19 cellular contexts compared by ENCODE assay signal in the genomic region with DNA sequence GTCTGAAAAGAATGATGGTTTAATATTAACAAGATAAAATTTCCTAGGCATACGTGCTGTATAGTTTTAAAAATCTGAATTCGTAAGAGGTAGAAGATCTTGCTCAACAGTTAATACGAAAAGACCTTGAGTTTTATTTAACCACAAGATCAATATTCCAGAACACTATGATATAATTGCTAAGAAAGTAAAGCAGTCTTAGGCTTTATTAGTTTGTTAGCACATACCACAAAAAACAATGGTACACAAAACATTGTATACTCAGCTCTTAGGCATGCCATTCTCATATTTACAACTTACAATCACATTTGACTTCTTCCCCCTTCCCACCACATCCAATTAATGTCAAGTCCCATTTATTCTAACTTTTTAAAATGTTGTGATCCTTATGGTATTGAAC. TPM values are rescaled to one million over a fixed set of nuclear protein-coding genes. Genes with fewer than 3 reads are reported as not detected.
DNase-seq lines count a peak whose midpoint lies in the region; ATAC-seq, FAIRE-seq and TF ChIP-seq lines count a peak whose summit lies in the region.
"Had no signal": no experiment of that assay in that cellular context is flagged by ENCODE, and none has a peak within 500 bp of the region (broad histone marks: within the 10 kb centered on the region; RNA-seq: fewer than 3 reads in every experiment).

No MANE protein-coding gene starts in this region.

- H3K9me3 Mint-ChIP-seq in endothelial cell (ENCODE audit: unreplicated experiment) (no peaks in the 10 kb centered on the region), osteocyte (ENCODE audit: unreplicated experiment) (no peaks in the 10 kb centered on the region)
- H3K9me3 Mint-ChIP-seq in activated T-cell treated with anti-CD3 and anti-CD28 coated beads, Interleukin-2, amount 50 U/mL, for 72 hours, result no peaks in the 10 kb centered on the region
- H3K9me3 Mint-ChIP-seq: CD4-positive, alpha-beta memory T cell had no signal

- H3K4me3 ChIP-seq in PC-3 (ENCODE audit: low read length), result no peak overlapping the region
- H3K4me3 ChIP-seq in pancreas, result no peak overlapping the region

- H3K4me1 Mint-ChIP-seq in endothelial cell (ENCODE audit: unreplicated experiment) (no peaks in the 10 kb centered on the region), osteocyte (ENCODE audit: unreplicated experiment) (no peaks in the 10 kb centered on the region)
- H3K4me1 Mint-ChIP-seq in activated T-cell treated with anti-CD3 and anti-CD28 coated beads, Interleukin-2, amount 50 U/mL, for 72 hours (ENCODE audit: low read depth), result no peaks in the 10 kb centered on the region
- H3K4me1 Mint-ChIP-seq: CD4-positive, alpha-beta memory T cell had no signal

- BruUV-seq in PC-3 (replicated peaks; lab: Mats Ljungman, UMichigan), result no TSS peak

- H3K27me3 Mint-ChIP-seq in endothelial cell (ENCODE audit: unreplicated experiment) (no peaks in the 10 kb centered on the region), osteocyte (ENCODE audit: unreplicated experiment) (no peaks in the 10 kb centered on the region)
- no peaks in the 10 kb centered on the region for H3K27me3 Mint-ChIP-seq in activated T-cell treated with anti-CD3 and anti-CD28 coated beads, Interleukin-2, amount 50 U/mL, for 72 hours (ENCODE audit: low read depth)

- H3K4me1 ChIP-seq in PC-3 (ENCODE audit: insufficient read depth, low read length) (peaks cover 13% of the 10 kb centered on the region), pancreas (peaks cover 14 to 32% (median 26%) of the 10 kb centered on the region in 3 donors)

- FAIRE-seq in pancreas (lab: Jason Lieb, UNC), result no peak
- FAIRE-seq: G401.6, GM12892 had no signal

- H3K4me2 ChIP-seq in PC-3 (ENCODE audit: low read length), result peak overlapping the region; percentile 16; the same call in 1 of the 2 replicates

- H3K27ac ChIP-seq in PC-3 (ENCODE audit: low read length) (peak overlapping the region; percentile 52), VCaP (peak overlapping the region; percentile 88), pancreas (peak overlapping the region in 2 of 4 donors; percentile 12 to 64)

- H3K27me3 ChIP-seq in PC-3 (ENCODE audit: low read length) (no peaks in the 10 kb centered on the region), pancreas (no peaks in the 10 kb centered on the region)

- CTCF ChIA-PET in PC-3 (lab: Charles Lee), result no interaction called here

- H3K36me3 Mint-ChIP-seq in endothelial cell (ENCODE audit: low read depth, unreplicated experiment) (no peaks in the 10 kb centered on the region), osteocyte (ENCODE audit: unreplicated experiment) (no peaks in the 10 kb centered on the region)
- no peaks in the 10 kb centered on the region for H3K36me3 Mint-ChIP-seq in activated T-cell treated with anti-CD3 and anti-CD28 coated beads, Interleukin-2, amount 50 U/mL, for 72 hours (ENCODE audit: insufficient read depth in 2 of 2)
- H3K36me3 Mint-ChIP-seq: CD4-positive, alpha-beta memory T cell had no signal

- DNase-seq in EH (ENCODE audit: low read depth) (peak; percentile 21), PC-3 (peak; percentile 54), pancreas (no peak), endothelial cell (ENCODE audit: low spot score) (no peak), osteocyte (ENCODE audit: extremely low spot score, unreplicated experiment) (no peak)
- no peak for DNase-seq in activated T-cell treated with anti-CD3 and anti-CD28 coated beads, Interleukin-2, amount 50 U/mL, for 72 hours
- DNase-seq: C1 segment of cervical spinal cord; Calu3; CD4-positive, alpha-beta memory T cell; COR-L47; DMS53; DMS79 treated with DMSO at 0.1 percent for 48 hours; GOT3; H7; HCEC 1CT had no signal

- H3K79me2 ChIP-seq in PC-3 (ENCODE audit: low read length), result no peaks in the 10 kb centered on the region

- intact Hi-C loops in PC-3 (cut with micrococcal nuclease), result loop anchor here (2.0 kb wide), 2 partner anchors 15 to 25 kb away; no protein-coding TSS in a partner anchor
- intact Hi-C loops in pancreas (cut with DNase I), result no loop called here

- TF ChIP-seq CTCF in PC-3 (conservative IDR thresholded peaks at IDR 0.05; ENCODE audit: low read depth, low read length), result no peak
- TF ChIP-seq CTCF in VCaP (conservative IDR thresholded peaks at IDR 0.05), result no peak
- TF ChIP-seq CTCF in pancreas (IDR thresholded peaks at IDR 0.05), result no peak
- no peak for TF ChIP-seq CTCF in endothelial cell (IDR thresholded peaks at IDR 0.05; ENCODE audit: unreplicated experiment)
- no peak for TF ChIP-seq CTCF in osteocyte (IDR thresholded peaks at IDR 0.05)

- H2AFZ ChIP-seq in PC-3 (ENCODE audit: low read length), result peak overlapping the region; percentile 27; the same call in 1 of the 2 replicates

- no peak overlapping the region for H3K4me3 Mint-ChIP-seq in endothelial cell (ENCODE audit: unreplicated experiment)
- no peak overlapping the region for H3K4me3 Mint-ChIP-seq in activated T-cell treated with anti-CD3 and anti-CD28 coated beads, Interleukin-2, amount 50 U/mL, for 72 hours
- no peak overlapping the region for H3K4me3 Mint-ChIP-seq in osteocyte (ENCODE audit: unreplicated experiment)
- H3K4me3 Mint-ChIP-seq: CD4-positive, alpha-beta memory T cell had no signal

- H3K36me3 ChIP-seq in PC-3 (ENCODE audit: low read depth, low read length) (no peaks in the 10 kb centered on the region), pancreas (no peaks in the 10 kb centered on the region)

- ATAC-seq in PC-3, result peak; percentile 85
- peak; percentile 11 to 59 (median 39) for ATAC-seq in pancreas
- ATAC-seq in GM18502 (IDR thresholded peaks at IDR 0.05; ENCODE audit: poor library complexity, unreplicated experiment), result no peak
- no peak for ATAC-seq in activated T-cell treated with anti-CD3 and anti-CD28 coated beads, Interleukin-2, amount 50 U/mL, for 72 hours (replicated peaks in 1 of 2)

- WGBS in pancreas, 2 donors, result 12 to 15% methylated on average over 3 of the region's 3 CpGs

- POLR2A ChIA-PET in PC-3 (lab: Charles Lee; ENCODE audit: unreplicated experiment), result no interaction called here

- no peak overlapping the region for H3K27ac Mint-ChIP-seq in endothelial cell (ENCODE audit: unreplicated experiment)
- no peak overlapping the region for H3K27ac Mint-ChIP-seq in activated T-cell treated with anti-CD3 and anti-CD28 coated beads, Interleukin-2, amount 50 U/mL, for 72 hours
- H3K27ac Mint-ChIP-seq in osteocyte (ENCODE audit: unreplicated experiment), result no peak overlapping the region
- H3K27ac Mint-ChIP-seq: CD4-positive, alpha-beta memory T cell had no signal

- H3F3A ChIP-seq in PC-3 (ENCODE audit: low read length, unreplicated experiment), result no peaks in the 10 kb centered on the region

- H3K9me3 ChIP-seq in PC-3 (ENCODE audit: low read length) (no peaks in the 10 kb centered on the region), pancreas (no peaks in the 10 kb centered on the region)

- H3K9ac ChIP-seq in PC-3 (ENCODE audit: low read length), result peak overlapping the region; percentile 28

- no peaks in the 10 kb centered on the region for H4K20me1 ChIP-seq in PC-3 (ENCODE audit: low read length)

- no peaks in the 10 kb centered on the region for H3K9me2 ChIP-seq in PC-3 (replicated peaks; ENCODE audit: low read length)

RNA-seq across cellular contexts. Expression of a gene that starts 24.4 kb away (rescaled TPM):
- 12.9 and 18.4 TPM in 2 replicates for total RNA-seq in PC-3 (2014; rRNA removed)
- 10 to 100 TPM; 20.0 to 25.8 (median 23.9) TPM for total RNA-seq in pancreas
- 10 to 100 TPM; 11.9 to 14.1 TPM for polyA plus RNA-seq in pancreas
- 26.9 TPM for total RNA-seq in endothelial cell (ENCODE audit: unreplicated experiment)
- 10 to 100 TPM; 22.1 to 28.7 TPM for total RNA-seq in activated T-cell treated with anti-CD3 and anti-CD28 coated beads, Interleukin-2, amount 50 U/mL, for 72 hours
- 32.2 and 34.8 TPM in 2 replicates for total RNA-seq in osteocyte

Comparison
In these comparisons a context has a peak if more than half of its experiments do, and no peak if none do; other contexts are left out.
1. DNase-seq: peak in EH (single experiment) and PC-3 (single experiment); none in pancreas (0 of 6), endothelial cell (single experiment), activated T-cell treated with anti-CD3 and anti-CD28 coated beads, Interleukin-2, amount 50 U/mL, for 72 hours (0 of 2) and osteocyte (single experiment).
2. ATAC-seq: peak in PC-3 (single experiment) and pancreas (4 of 4); none in GM18502 (single experiment) and activated T-cell treated with anti-CD3 and anti-CD28 coated beads, Interleukin-2, amount 50 U/mL, for 72 hours (0 of 2).